3 cellular contexts compared by ENCODE assay signal in genomic region chrX:130179170-130179569, GRCh38.
TF ChIP-seq lines count a peak whose summit lies in the region.

No MANE protein-coding gene starts in this region.

TF ChIP-seq in HEK293, 187 proteins besides CTCF, POLR2A, EP300 and RAD21:
- TF ChIP-seq PATZ1 (tag by site-specific recombination; IDR thresholded peaks at IDR 0.05), result no peak
- TF ChIP-seq OSR2 (tag by site-specific recombination; IDR thresholded peaks at IDR 0.05), result peak; percentile 64
- no peak for TF ChIP-seq ZNF624 (tag by site-specific recombination; IDR thresholded peaks at IDR 0.05)

TF ChIP-seq in K562, 482 proteins besides CTCF, POLR2A, EP300 and RAD21:
- no peak for TF ChIP-seq KDM2B (CRISPR knock-in tag; IDR thresholded peaks at IDR 0.05)
- TF ChIP-seq EP400 (IDR thresholded peaks at IDR 0.05), result no peak
- TF ChIP-seq FOXJ2 (tag; IDR thresholded peaks at IDR 0.05), result peak; percentile 20; the same call in 1 of the 2 replicates
- TF ChIP-seq E2F6 (IDR thresholded peaks at IDR 0.05; ENCODE audit: borderline replicate concordance in 1 of 2, extremely low read depth in 1 of 2, insufficient read depth in 1 of 2, insufficient read length in 1 of 2, low read depth in 1 of 2, low read length in 1 of 2, poor library complexity in 1 of 2, severe bottlenecking in 1 of 2), result peak in 1 of 2 experiments; percentile 8
- TF ChIP-seq MAX (CRISPR knock-in tag; IDR thresholded peaks at IDR 0.05), result 0 out of 2 replicates have a peak, but pooled peaks have one; percentile 12

TF ChIP-seq in neural cell, 6 proteins besides CTCF, POLR2A, EP300 and RAD21:
- TF ChIP-seq EZH2 (IDR thresholded peaks at IDR 0.05; ENCODE audit: borderline replicate concordance, insufficient read depth, low read length, poor library complexity, severe bottlenecking) (no peak), TAF1 (IDR thresholded peaks at IDR 0.05; ENCODE audit: low read depth) (no peak), REST (IDR thresholded peaks at IDR 0.05; ENCODE audit: borderline replicate concordance) (no peak), MXI1 (conservative IDR thresholded peaks at IDR 0.05; ENCODE audit: poor library complexity, severe bottlenecking) (no peak), SMC3 (conservative IDR thresholded peaks at IDR 0.05; ENCODE audit: poor library complexity) (no peak), POLR2AphosphoS5 (IDR thresholded peaks at IDR 0.05) (no peak)
TF ChIP-seq in neural cell: peak in this region for 0.
